ENCODE assay signal across 17 cellular contexts in genomic region chr2:95642950-95643349, GRCh38. TPM values are rescaled to one million over a fixed set of nuclear protein-coding genes. Genes with fewer than 3 reads are reported as not detected.
"Had no signal": no experiment of that assay in that cellular context is flagged by ENCODE, and none has a peak within 500 bp of the region (broad histone marks: within the 10 kb centered on the region; RNA-seq: fewer than 3 reads in every experiment).

No MANE protein-coding gene starts in this region.

RNA-seq across cellular contexts. Expression of gene TRIM43, which starts 51.1 kb away (rescaled TPM):
- total RNA-seq: naive thymus-derived CD8-positive, alpha-beta T cell; natural killer cell treated with Interleukin-12 subunit alpha and Interleukin-12 subunit beta and Interleukin-15 and Interleukin-18, amount 100 ng/mL, for 72 hours; neural crest cell; osteoblast; ovary; posterior vena cava; pulmonary artery endothelial cell; right atrium auricular region; sciatic nerve; smooth muscle cell; spleen; suprapubic skin; thyroid gland; tibial nerve; upper lobe of left lung; ureter; vagina had no signal
- polyA plus RNA-seq: naive thymus-derived CD8-positive, alpha-beta T cell; ovary; smooth muscle cell; spleen had no signal
